ENCODE assay signal across 8 cellular contexts in genomic region chr17:29180051-29180787, GRCh38. TPM values are rescaled to one million over a fixed set of nuclear protein-coding genes. Genes with fewer than 3 reads are reported as not detected.
DNase-seq lines count a peak whose midpoint lies in the region; ATAC-seq and TF ChIP-seq lines count a peak whose summit lies in the region.

Gene MYO18A, minus strand, starts transcription at chr17:29180398. Its CDS starts 13,458 bp downstream, at chr17:29166940.

- H3K9me3 ChIP-seq in HCT116 (ENCODE audit: control insufficient read depth in 1 of 2, insufficient read depth in 1 of 2, low read depth in 1 of 2, low read length in 2 of 2) (no peaks in the 10 kb centered on the region), T-helper 17 cell (ENCODE audit: control insufficient read depth, low read length, poor library complexity, severe bottlenecking) (no peaks in the 10 kb centered on the region), psoas muscle (no peaks in the 10 kb centered on the region)

- peak within 1 kb of the TSS; percentile 91 for H3K27ac Mint-ChIP-seq in T-helper 17 cell

- 1 to 2% (median 1%) methylated on average over 28 to 73 of the region's 75 CpGs for WGBS in psoas muscle, 3 donors
- WGBS in urinary bladder, result under 1% methylated on average over 65 of the region's 75 CpGs

- no peaks in the 10 kb centered on the region for H4K20me1 ChIP-seq in HCT116 (ENCODE audit: insufficient read depth)

- no peaks in the 10 kb centered on the region for H3K36me3 Mint-ChIP-seq in T-helper 17 cell (ENCODE audit: low read depth)

- H3K4me3 ChIP-seq in HCT116 (replicated peaks in 1 of 2; ENCODE audit: low read depth in 1 of 2, low read length in 2 of 2) (peak within 1 kb of the TSS; percentile 58 to 64), psoas muscle (peak within 1 kb of the TSS; percentile 70), urinary bladder (ENCODE audit: low read depth, low read length) (peak within 1 kb of the TSS; percentile 68)

- BruUV-seq in HCT116 (replicated peaks; lab: Mats Ljungman, UMichigan), result no TSS peak

- H3K4me1 ChIP-seq in HCT116 (ENCODE audit: control insufficient read depth in 1 of 2, insufficient read depth in 2 of 2, low read length in 2 of 2) (peaks cover 32 to 54% of the 10 kb centered on the region in 2 experiments), psoas muscle (peaks cover 13% of the 10 kb centered on the region), urinary bladder (ENCODE audit: insufficient read depth) (peaks cover 2% of the 10 kb centered on the region)

- H3K9ac ChIP-seq in HCT116 (ENCODE audit: low read length), result peak within 1 kb of the TSS; percentile 83

- TF ChIP-seq POLR2A in HCT116 (IDR thresholded peaks at IDR 0.05; ENCODE audit: borderline replicate concordance, extremely low read depth, insufficient read depth, insufficient read length), result no peak

- peaks cover 31% of the 10 kb centered on the region for H3K79me2 ChIP-seq in HCT116 (ENCODE audit: insufficient read depth, low read length)

- POLR2A ChIA-PET in HCT116 (lab: Charles Lee), result interaction anchor here (0.8 to 5.0 kb wide), 9 partner anchors 14 to 229 kb away, joined by 3 to 31 read pairs (median 4); partner anchors contain the start of genes NUFIP2 and PHF12

- H3K4me1 Mint-ChIP-seq in T-helper 17 cell, result peaks cover 28% of the 10 kb centered on the region

- peak within 1 kb of the TSS; percentile 85 for H3K27ac ChIP-seq in HCT116 (ENCODE audit: low read depth, low read length)
- H3K27ac ChIP-seq in psoas muscle, result peak within 1 kb of the TSS; percentile 71
- H3K27ac ChIP-seq in urinary bladder (ENCODE audit: low read depth), result peak within 1 kb of the TSS; percentile 81

- H2AFZ ChIP-seq in HCT116 (ENCODE audit: low read depth, low read length, poor library complexity, severe bottlenecking), result no peak within 1 kb of the TSS

- TF ChIP-seq CTCF in HCT116 (IDR thresholded peaks at IDR 0.05 in 2 of 3, conservative IDR thresholded peaks at IDR 0.05 in 1 of 3; ENCODE audit: borderline replicate concordance in 1 of 3, insufficient read depth in 1 of 3, low read depth in 2 of 3, low read length in 2 of 3), result peak; percentile 63 to 92 (median 80)
- TF ChIP-seq CTCF in psoas muscle (IDR thresholded peaks at IDR 0.05), result peak; percentile 84

- CTCF ChIA-PET in HCT116 (lab: Charles Lee), result interaction anchor here (0.6 to 4.7 kb wide), 22 partner anchors 10 to 593 kb away, joined by 3 to 54 read pairs (median 6); no protein-coding TSS in a partner anchor

- ATAC-seq in HCT116 (peak; percentile 82), T-helper 17 cell (peak; percentile 94), left ventricle myocardium superior (peak; percentile 82), psoas muscle (peak; percentile 90 to 93 (median 92))

- no peaks in the 10 kb centered on the region for H3K9me2 ChIP-seq in HCT116 (ENCODE audit: insufficient read depth)

- H3K4me3 Mint-ChIP-seq in T-helper 17 cell, result peak within 1 kb of the TSS; percentile 63

- RAD21 ChIA-PET in HCT116 (lab: Charles Lee; ENCODE audit: low non-redundant PET in 1 of 2, low total read pairs in 2 of 2, uncharacterized antibody in 2 of 2, unreplicated experiment in 2 of 2), result interaction anchor here (0.6 to 2.4 kb wide), 10 partner anchors 25 to 56 kb away, joined by 3 to 14 read pairs (median 4); no protein-coding TSS in a partner anchor

- peak; percentile 94 for DNase-seq in GM03348 (ENCODE audit: low spot score)
- no peak for DNase-seq in HCT116 (ENCODE audit: low read depth, low spot score)
- DNase-seq in NAMALWA (ENCODE audit: low spot score), result peak; percentile 81
- DNase-seq in T-helper 17 cell, result peak; percentile 69 to 78 (median 71)
- peak; percentile 71 for DNase-seq in amniotic stem cell (lab: John Stamatoyannopoulos, UW)
- peak; percentile 90 for DNase-seq in left ventricle myocardium superior
- DNase-seq in psoas muscle, result peak; percentile 81 to 89

- peak within 1 kb of the TSS; percentile 94 for H3K4me2 ChIP-seq in HCT116 (ENCODE audit: low read length)

- peaks cover 4% of the 10 kb centered on the region for H3K27me3 Mint-ChIP-seq in T-helper 17 cell

- H3K36me3 ChIP-seq in HCT116 (ENCODE audit: control insufficient read depth in 1 of 2, insufficient read depth in 2 of 2, low read length in 2 of 2), result no peaks in the 10 kb centered on the region
- no peaks in the 10 kb centered on the region for H3K36me3 ChIP-seq in psoas muscle (ENCODE audit: insufficient read depth in 1 of 2, low read depth in 1 of 2)
- no peaks in the 10 kb centered on the region for H3K36me3 ChIP-seq in urinary bladder (ENCODE audit: insufficient read depth)

- intact Hi-C loops in HCT116 (cut with micrococcal nuclease) (no loop called here), left ventricle myocardium superior (cut with micrococcal nuclease) (no loop called here), psoas muscle (cut with DNase I) (no loop called here)

- peak; percentile 65 for TF ChIP-seq RAD21 in HCT116 (IDR thresholded peaks at IDR 0.05; ENCODE audit: low read depth)

- H3K27me3 ChIP-seq in HCT116 (ENCODE audit: insufficient read depth, low read length) (no peaks in the 10 kb centered on the region), psoas muscle (ENCODE audit: insufficient read depth in 3 of 3, low read length in 2 of 3) (no peaks in the 10 kb centered on the region)

TF ChIP-seq in HCT116, 20 proteins besides CTCF, POLR2A, EP300 and RAD21:
- TF ChIP-seq YY1 (IDR thresholded peaks at IDR 0.05; ENCODE audit: extremely low read depth, insufficient replicate concordance, low read depth, low read length), result peak; percentile 5
- TF ChIP-seq ZFX (IDR thresholded peaks at IDR 0.05), result peak; percentile 52
- TF ChIP-seq, protein P1, sequence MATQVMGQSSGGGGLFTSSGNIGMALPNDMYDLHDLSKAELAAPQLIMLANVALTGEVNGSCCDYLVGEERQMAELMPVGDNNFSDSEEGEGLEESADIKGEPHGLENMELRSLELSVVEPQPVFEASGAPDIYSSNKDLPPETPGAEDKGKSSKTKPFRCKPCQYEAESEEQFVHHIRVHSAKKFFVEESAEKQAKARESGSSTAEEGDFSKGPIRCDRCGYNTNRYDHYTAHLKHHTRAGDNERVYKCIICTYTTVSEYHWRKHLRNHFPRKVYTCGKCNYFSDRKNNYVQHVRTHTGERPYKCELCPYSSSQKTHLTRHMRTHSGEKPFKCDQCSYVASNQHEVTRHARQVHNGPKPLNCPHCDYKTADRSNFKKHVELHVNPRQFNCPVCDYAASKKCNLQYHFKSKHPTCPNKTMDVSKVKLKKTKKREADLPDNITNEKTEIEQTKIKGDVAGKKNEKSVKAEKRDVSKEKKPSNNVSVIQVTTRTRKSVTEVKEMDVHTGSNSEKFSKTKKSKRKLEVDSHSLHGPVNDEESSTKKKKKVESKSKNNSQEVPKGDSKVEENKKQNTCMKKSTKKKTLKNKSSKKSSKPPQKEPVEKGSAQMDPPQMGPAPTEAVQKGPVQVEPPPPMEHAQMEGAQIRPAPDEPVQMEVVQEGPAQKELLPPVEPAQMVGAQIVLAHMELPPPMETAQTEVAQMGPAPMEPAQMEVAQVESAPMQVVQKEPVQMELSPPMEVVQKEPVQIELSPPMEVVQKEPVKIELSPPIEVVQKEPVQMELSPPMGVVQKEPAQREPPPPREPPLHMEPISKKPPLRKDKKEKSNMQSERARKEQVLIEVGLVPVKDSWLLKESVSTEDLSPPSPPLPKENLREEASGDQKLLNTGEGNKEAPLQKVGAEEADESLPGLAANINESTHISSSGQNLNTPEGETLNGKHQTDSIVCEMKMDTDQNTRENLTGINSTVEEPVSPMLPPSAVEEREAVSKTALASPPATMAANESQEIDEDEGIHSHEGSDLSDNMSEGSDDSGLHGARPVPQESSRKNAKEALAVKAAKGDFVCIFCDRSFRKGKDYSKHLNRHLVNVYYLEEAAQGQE (IDR thresholded peaks at IDR 0.05; ENCODE audit: low read depth), result no peak
- TF ChIP-seq TCF7L2 (IDR thresholded peaks at IDR 0.05; ENCODE audit: borderline replicate concordance, extremely low read depth, insufficient read depth, insufficient read length), result peak; percentile 32
- peak; percentile 70 for TF ChIP-seq POLR2AphosphoS5 (IDR thresholded peaks at IDR 0.05; ENCODE audit: low read depth, low read length)
- TF ChIP-seq EZH2phosphoT487 (IDR thresholded peaks at IDR 0.05; ENCODE audit: borderline replicate concordance), result no peak

RNA-seq across cellular contexts. Expression of gene MYO18A, which starts in this region (rescaled TPM):
- 37.2 TPM for total RNA-seq in HCT116 (2021; ENCODE audit: unreplicated experiment)
- 33.8 and 36.0 TPM in 2 replicates for polyA plus RNA-seq in HCT116 (2012)
- 100 to 1,000 TPM; 142 to 153 TPM for total RNA-seq in T-helper 17 cell
- total RNA-seq in left ventricle myocardium superior, result 346 TPM
- 1,000 to 10,000 TPM in 2 of 4 donors, 100 to 1,000 TPM in 2; 770 to 1,274 (median 938) TPM for total RNA-seq in psoas muscle
- polyA plus RNA-seq in psoas muscle, result 100 to 1,000 TPM; 142 to 538 (median 318) TPM
- 33.8 TPM for total RNA-seq in urinary bladder
- polyA plus RNA-seq in urinary bladder, result 30.6 TPM
